22 cellular contexts compared by ENCODE assay signal in the genomic region with DNA sequence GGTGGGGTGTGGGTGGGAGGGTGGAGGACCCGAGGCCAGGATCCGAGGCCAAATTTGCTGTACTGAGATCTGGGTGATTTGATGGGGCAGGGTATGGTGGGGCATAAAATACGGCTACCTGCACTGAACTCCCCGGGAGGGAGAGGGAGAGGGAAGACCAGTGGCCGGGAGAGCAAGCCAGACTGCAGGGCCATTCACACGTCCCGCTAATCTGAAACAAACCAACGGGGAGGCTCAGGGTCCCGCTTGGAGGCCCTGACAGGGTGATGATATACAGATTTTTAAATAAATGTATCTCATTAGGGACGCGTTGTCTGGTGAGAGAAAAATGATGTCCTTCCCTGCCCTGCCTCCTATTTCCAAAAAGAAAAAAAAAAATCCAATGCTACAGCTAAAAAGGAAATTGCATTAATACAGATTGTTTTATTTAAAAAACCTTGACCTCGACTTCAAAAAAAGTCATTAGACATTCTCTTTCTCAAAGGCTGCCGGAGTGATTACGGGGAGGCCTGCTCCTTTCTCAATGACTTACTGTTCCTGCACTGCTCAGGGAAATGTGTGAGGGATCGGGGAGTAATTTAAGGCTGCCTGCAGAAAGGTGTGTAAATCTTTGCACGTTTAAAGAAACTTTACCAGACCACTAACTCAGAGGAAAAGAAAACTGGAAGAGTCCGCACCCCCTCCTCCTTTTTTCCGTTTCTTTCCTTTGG. TPM values are rescaled to one million over a fixed set of nuclear protein-coding genes. Genes with fewer than 3 reads are reported as not detected.
DNase-seq lines count a peak whose midpoint lies in the region; ATAC-seq, FAIRE-seq and TF ChIP-seq lines count a peak whose summit lies in the region.
"Had no signal": no experiment of that assay in that cellular context is flagged by ENCODE, and none has a peak within 500 bp of the region (broad histone marks: within the 10 kb centered on the region; RNA-seq: fewer than 3 reads in every experiment).

No MANE protein-coding gene starts in this region.

- H4K91ac ChIP-seq in mesenchymal stem cell (ENCODE audit: low read length), result no peak overlapping the region

- no peak overlapping the region for H2AK5ac ChIP-seq in mesenchymal stem cell (ENCODE audit: low read length, severe bottlenecking)

- no peak for TF ChIP-seq POLR2A in body of pancreas (IDR thresholded peaks at IDR 0.05)

- H3K27ac ChIP-seq in body of pancreas, result peak overlapping the region in 2 of 4 donors; percentile 17 to 25
- H3K27ac ChIP-seq in mesenchymal stem cell (ENCODE audit: low read length, poor library complexity, severe bottlenecking), result no peak overlapping the region
- H3K27ac ChIP-seq in CD4-positive, alpha-beta memory T cell (ENCODE audit: low read depth, low read length), result no peak overlapping the region
- H3K27ac ChIP-seq: A549, GM23248, HL-60, RWPE1 had no signal

- peak; percentile 12 for ATAC-seq in body of pancreas
- ATAC-seq: A549 had no signal

- H2BK5ac ChIP-seq in mesenchymal stem cell (ENCODE audit: low read depth, low read length, poor library complexity, severe bottlenecking), result no peak overlapping the region

- CTCF ChIA-PET in CD4-positive, alpha-beta memory T cell (lab: Charles Lee; ENCODE audit: partially characterized antibody), result no interaction called here

- H3K36me3 Mint-ChIP-seq in CD4-positive, alpha-beta memory T cell, result no peaks in the 10 kb centered on the region

- no peak overlapping the region for H3K4me3 ChIP-seq in body of pancreas
- no peak overlapping the region for H3K4me3 ChIP-seq in mesenchymal stem cell (ENCODE audit: insufficient read depth in 1 of 2, low read depth in 1 of 2, low read length in 2 of 2)
- no peak overlapping the region for H3K4me3 ChIP-seq in CD4-positive, alpha-beta memory T cell (ENCODE audit: low read length in 2 of 2)
- H3K4me3 ChIP-seq: A549, GM23248, K562 had no signal

- H3K4ac ChIP-seq in mesenchymal stem cell (ENCODE audit: low read depth in 1 of 2, low read length in 2 of 2), result no peak overlapping the region

- no peaks in the 10 kb centered on the region for H3K27me3 ChIP-seq in body of pancreas
- H3K27me3 ChIP-seq in mesenchymal stem cell (ENCODE audit: control insufficient read depth in 1 of 2, insufficient read depth in 1 of 2, low read length in 2 of 2), result peaks cover 0 to 39% of the 10 kb centered on the region in 2 experiments
- no peaks in the 10 kb centered on the region for H3K27me3 ChIP-seq in CD4-positive, alpha-beta memory T cell (ENCODE audit: insufficient read depth, low read length)

- TF ChIP-seq CTCF in body of pancreas (IDR thresholded peaks at IDR 0.05), result no peak

- H3K4me3 Mint-ChIP-seq in CD4-positive, alpha-beta memory T cell, result no peak overlapping the region
- H3K4me3 Mint-ChIP-seq: CD4-positive, alpha-beta T cell; HFFc6 had no signal

- H4K8ac ChIP-seq in mesenchymal stem cell (ENCODE audit: low read length), result no peak overlapping the region

- 38 to 50% methylated on average over 18 of the region's 18 CpGs for WGBS in body of pancreas, 2 donors
- 36% methylated on average over 14 of the region's 18 CpGs for WGBS in mesenchymal stem cell

- peak; percentile 76 for FAIRE-seq in G401.6 (lab: Jason Lieb, UNC)
- FAIRE-seq: A549, D721Med, K562 had no signal

- intact Hi-C loops in body of pancreas (cut with DNase I), result loop anchor here (10.0 kb wide), 1 partner anchor 121 kb away; no protein-coding TSS in a partner anchor
- intact Hi-C loops in CD4-positive, alpha-beta memory T cell (cut with micrococcal nuclease), result no loop called here

- H3K9ac ChIP-seq in mesenchymal stem cell (ENCODE audit: low read length), result no peak overlapping the region
- H3K9ac ChIP-seq: GM23248 had no signal

- H3K36me3 ChIP-seq in body of pancreas (replicated peaks in 1 of 2; ENCODE audit: insufficient read depth in 1 of 2, low read depth in 2 of 2), result no peaks in the 10 kb centered on the region
- no peaks in the 10 kb centered on the region for H3K36me3 ChIP-seq in mesenchymal stem cell (ENCODE audit: control insufficient read depth in 1 of 2, insufficient read depth in 2 of 2, low read depth in 1 of 2, low read length in 2 of 2)
- H3K36me3 ChIP-seq in CD4-positive, alpha-beta memory T cell (ENCODE audit: insufficient read depth, low read length), result no peaks in the 10 kb centered on the region

- H2AFZ ChIP-seq in mesenchymal stem cell (ENCODE audit: low read depth, low read length), result no peak overlapping the region
- H2AFZ ChIP-seq: GM23248 had no signal

- peak overlapping the region; percentile 29 for H3K4me2 ChIP-seq in mesenchymal stem cell (ENCODE audit: low read length, poor library complexity, severe bottlenecking)
- H3K4me2 ChIP-seq: A549 had no signal

- no peak for DNase-seq in body of pancreas
- DNase-seq in mesenchymal stem cell, result no peak
- DNase-seq in renal cortical epithelial cell (ENCODE audit: low read depth), result peak; percentile 9
- DNase-seq in NCI-H82 (lab: John Stamatoyannopoulos, UW), result no peak
- no peak for DNase-seq in COR-L47 (lab: John Stamatoyannopoulos, UW)
- DNase-seq in CD4-positive, alpha-beta memory T cell, result no peak
- no peak for DNase-seq in NCI-H2171 treated with DMSO at 0.1 percent for 48 hours (lab: John Stamatoyannopoulos, UW)
- DNase-seq: AML-193; CD4-positive, alpha-beta T cell; DND-41; GF-D8; GM23248; HFFc6; NCI-H146; NCI-H226; NCI-H526 treated with DMSO at 0.1 percent for 48 hours had no signal

- H3K4me1 Mint-ChIP-seq in CD4-positive, alpha-beta memory T cell, result no peaks in the 10 kb centered on the region

- no peak overlapping the region for H2BK15ac ChIP-seq in mesenchymal stem cell (ENCODE audit: low read depth, poor library complexity, severe bottlenecking)

- H3K18ac ChIP-seq in mesenchymal stem cell (ENCODE audit: low read depth in 1 of 2, low read length in 2 of 2), result no peak overlapping the region

- no peak overlapping the region for H3K27ac Mint-ChIP-seq in CD4-positive, alpha-beta memory T cell
- H3K27ac Mint-ChIP-seq: CD4-positive, alpha-beta T cell; HFFc6 had no signal

- no peaks in the 10 kb centered on the region for H3K79me1 ChIP-seq in mesenchymal stem cell (replicated peaks; ENCODE audit: low read length, poor library complexity, severe bottlenecking)

- H3K9me3 ChIP-seq in body of pancreas, result no peaks in the 10 kb centered on the region
- H3K9me3 ChIP-seq in mesenchymal stem cell (ENCODE audit: control insufficient read depth, low read length), result no peaks in the 10 kb centered on the region
- no peaks in the 10 kb centered on the region for H3K9me3 ChIP-seq in CD4-positive, alpha-beta memory T cell (ENCODE audit: control insufficient read depth in 1 of 2, low read length in 2 of 2)
- H3K9me3 ChIP-seq: A549 had no signal

- peak overlapping the region in 1 of 2 experiments; percentile 67 for H2BK12ac ChIP-seq in mesenchymal stem cell (ENCODE audit: low read length in 2 of 2)

- peaks cover 3% of the 10 kb centered on the region for H3K4me1 ChIP-seq in body of pancreas
- peaks cover 26% of the 10 kb centered on the region for H3K4me1 ChIP-seq in mesenchymal stem cell (ENCODE audit: control insufficient read depth, insufficient read depth, low read depth, low read length)
- H3K4me1 ChIP-seq in CD4-positive, alpha-beta memory T cell (ENCODE audit: insufficient read depth, low read length), result no peaks in the 10 kb centered on the region

- H3K14ac ChIP-seq in mesenchymal stem cell (ENCODE audit: low read length in 2 of 2), result no peak overlapping the region

- peaks cover 0 to 5% of the 10 kb centered on the region in 2 donors for H3K27me3 Mint-ChIP-seq in CD4-positive, alpha-beta memory T cell
- H3K27me3 Mint-ChIP-seq: CD4-positive, alpha-beta T cell had no signal

- POLR2A ChIA-PET in CD4-positive, alpha-beta memory T cell (lab: Charles Lee; ENCODE audit: partially characterized antibody), result no interaction called here

- no peaks in the 10 kb centered on the region for H3K9me3 Mint-ChIP-seq in CD4-positive, alpha-beta memory T cell
- H3K9me3 Mint-ChIP-seq: CD4-positive, alpha-beta T cell; HFFc6 had no signal

- H2BK120ac ChIP-seq in mesenchymal stem cell (ENCODE audit: low read depth, low read length), result no peak overlapping the region

- H3K23ac ChIP-seq in mesenchymal stem cell (ENCODE audit: low read length in 2 of 2), result no peak overlapping the region

RNA-seq across cellular contexts. Expression of a gene that starts 11.5 kb away (rescaled TPM):
- total RNA-seq in body of pancreas (1 to 10 TPM in 1 of 2 donors, not detected in 1; 1.0 TPM), renal cortical epithelial cell (0.45 TPM in 1 of 2 replicates, not detected in the other)
- 19.5 TPM for polyA plus RNA-seq in mesenchymal stem cell (2013, experiment 1 of 2)
- 20.1 TPM for polyA plus RNA-seq in mesenchymal stem cell (2013, experiment 2 of 2)
- total RNA-seq in CD4-positive, alpha-beta memory T cell, result not detected
- not detected for polyA plus RNA-seq in CD4-positive, alpha-beta memory T cell
- total RNA-seq: CD4-positive, alpha-beta T cell; K562 had no signal

RNA-seq across cellular contexts. Expression of a gene that starts 12.0 kb away (rescaled TPM):
- total RNA-seq in body of pancreas (10 to 100 TPM; 12.7 to 14.5 TPM), renal cortical epithelial cell (17.4 and 21.9 TPM in 2 replicates)
- 11.6 TPM for polyA plus RNA-seq in mesenchymal stem cell (2013, experiment 1 of 2)
- 11.6 TPM for polyA plus RNA-seq in mesenchymal stem cell (2013, experiment 2 of 2)
- total RNA-seq in CD4-positive, alpha-beta memory T cell, result 10 to 100 TPM; 33.0 to 33.1 TPM
- polyA plus RNA-seq in CD4-positive, alpha-beta memory T cell, result 10 to 100 TPM; 17.3 to 29.7 TPM

RNA-seq across cellular contexts. Expression of a gene that starts 28.0 kb away (rescaled TPM):
- total RNA-seq in body of pancreas (10 to 100 TPM; 11.2 to 14.5 TPM), renal cortical epithelial cell (22.2 and 38.2 TPM in 2 replicates)
- 38.5 TPM for polyA plus RNA-seq in mesenchymal stem cell (2013, experiment 1 of 2)
- polyA plus RNA-seq in mesenchymal stem cell (2013, experiment 2 of 2), result 39.6 TPM
- 10 to 100 TPM; 45.0 to 45.3 TPM for total RNA-seq in CD4-positive, alpha-beta memory T cell
- 10 to 100 TPM; 48.4 to 55.1 TPM for polyA plus RNA-seq in CD4-positive, alpha-beta memory T cell

RNA-seq across cellular contexts. Expression of a gene that starts 33.1 kb away (rescaled TPM):
- not detected for total RNA-seq in body of pancreas
- polyA plus RNA-seq in mesenchymal stem cell (2013, experiment 1 of 2), result 0.03 TPM
- polyA plus RNA-seq in mesenchymal stem cell (2013, experiment 2 of 2), result 0.04 TPM
- 0.05 TPM in 1 of 2 replicates, not detected in the other for total RNA-seq in renal cortical epithelial cell
- total RNA-seq in CD4-positive, alpha-beta memory T cell, result not detected
- not detected for polyA plus RNA-seq in CD4-positive, alpha-beta memory T cell
- total RNA-seq: CD4-positive, alpha-beta T cell; K562 had no signal
- polyA plus RNA-seq: K562 had no signal
